19 cellular contexts compared by ENCODE assay signal in the genomic region with DNA sequence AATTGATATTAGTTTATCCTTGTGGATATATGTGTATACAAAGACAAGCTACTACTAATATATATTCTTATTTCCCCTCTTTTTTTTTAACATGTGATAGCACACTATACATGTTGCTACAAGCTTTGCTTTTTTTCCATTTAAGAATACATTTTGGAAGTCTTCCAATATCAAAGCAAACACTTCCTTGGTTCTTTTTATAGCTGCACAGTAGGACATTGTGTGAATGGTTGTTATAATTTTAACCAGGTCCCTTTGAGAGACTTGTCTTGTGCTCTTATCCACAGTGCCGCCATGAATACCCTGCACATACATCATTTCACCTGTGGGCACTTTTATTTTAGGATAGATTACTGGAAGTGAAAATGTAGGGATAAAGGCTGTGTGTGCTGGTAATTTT.
DNase-seq lines count a peak whose midpoint lies in the region; ATAC-seq lines count a peak whose summit lies in the region.
"Had no signal": no experiment of that assay in that cellular context is flagged by ENCODE, and none has a peak within 500 bp of the region (broad histone marks: within the 10 kb centered on the region; RNA-seq: fewer than 3 reads in every experiment).

No MANE protein-coding gene starts in this region.

- no peak for ATAC-seq in stimulated activated memory B cell treated with anti-CD40 and anti-IgM and Interleukin-4, amounts not matched to agents 10 μg/mL and 1 μg/mL and 100 μg/mL, for 72 hours
- ATAC-seq: activated naive CD4-positive, alpha-beta T cell treated with anti-CD3 and anti-CD28 coated beads, Interleukin-2, amount 50 U/mL, for 72 hours had no signal

- no peak overlapping the region for H3K27ac Mint-ChIP-seq in stimulated activated memory B cell treated with anti-CD40 and anti-IgM and Interleukin-4, amounts not matched to agents 10 μg/mL and 1 μg/mL and 100 μg/mL, for 72 hours
- H3K27ac Mint-ChIP-seq: activated naive CD4-positive, alpha-beta T cell treated with anti-CD3 and anti-CD28 coated beads, Interleukin-2, amount 50 U/mL, for 72 hours had no signal

- H3K4me3 Mint-ChIP-seq in stimulated activated memory B cell treated with anti-CD40 and anti-IgM and Interleukin-4, amounts not matched to agents 10 μg/mL and 1 μg/mL and 100 μg/mL, for 72 hours, result no peak overlapping the region
- H3K4me3 Mint-ChIP-seq: central memory CD8-positive, alpha-beta T cell had no signal

- DNase-seq in DMS79 treated with DMSO at 0.1 percent for 48 hours (lab: John Stamatoyannopoulos, UW) (peak; percentile 60), NCI-H146 (lab: John Stamatoyannopoulos, UW) (peak; percentile 85), NCI-H69 (lab: John Stamatoyannopoulos, UW) (peak; percentile 91), inferior parietal cortex (ENCODE audit: extremely low spot score) (peak; percentile 36), RKO (ENCODE audit: low spot score) (no peak), NCI-H524 treated with DMSO at 0.1 percent for 48 hours (lab: John Stamatoyannopoulos, UW) (no peak), DMS 273 (lab: John Stamatoyannopoulos, UW; ENCODE audit: unreplicated experiment) (no peak)
- DNase-seq: activated CD4-positive, alpha-beta T cell treated with anti-CD3 and anti-CD28 coated beads for 4 hours; aorta; C1 segment of cervical spinal cord; Calu3; hippocampal formation; NCI-H1436 treated with DMSO at 0.1 percent for 48 hours; NCI-H774; PC-9; uterus had no signal

- no peaks in the 10 kb centered on the region for H3K27me3 Mint-ChIP-seq in stimulated activated memory B cell treated with anti-CD40 and anti-IgM and Interleukin-4, amounts not matched to agents 10 μg/mL and 1 μg/mL and 100 μg/mL, for 72 hours
- H3K27me3 Mint-ChIP-seq: central memory CD8-positive, alpha-beta T cell had no signal

- no peaks in the 10 kb centered on the region for H3K36me3 Mint-ChIP-seq in stimulated activated memory B cell treated with anti-CD40 and anti-IgM and Interleukin-4, amounts not matched to agents 10 μg/mL and 1 μg/mL and 100 μg/mL, for 72 hours
- H3K36me3 Mint-ChIP-seq: activated naive CD4-positive, alpha-beta T cell treated with anti-CD3 and anti-CD28 coated beads, Interleukin-2, amount 50 U/mL, for 72 hours had no signal

- no peaks in the 10 kb centered on the region for H3K4me1 Mint-ChIP-seq in stimulated activated memory B cell treated with anti-CD40 and anti-IgM and Interleukin-4, amounts not matched to agents 10 μg/mL and 1 μg/mL and 100 μg/mL, for 72 hours
- H3K4me1 Mint-ChIP-seq: central memory CD8-positive, alpha-beta T cell had no signal

- H3K9me3 Mint-ChIP-seq in stimulated activated memory B cell treated with anti-CD40 and anti-IgM and Interleukin-4, amounts not matched to agents 10 μg/mL and 1 μg/mL and 100 μg/mL, for 72 hours, result peaks cover 14% of the 10 kb centered on the region

Comparison
In these comparisons a context has a peak if more than half of its experiments do, and no peak if none do; other contexts are left out.
1. DNase-seq: peak in DMS79 treated with DMSO at 0.1 percent for 48 hours (single experiment), NCI-H146 (single experiment), NCI-H69 (single experiment) and inferior parietal cortex (single experiment); none in RKO (single experiment), NCI-H524 treated with DMSO at 0.1 percent for 48 hours (single experiment) and DMS 273 (single experiment).